ENCODE assay signal across 25 cellular contexts in the genomic region with DNA sequence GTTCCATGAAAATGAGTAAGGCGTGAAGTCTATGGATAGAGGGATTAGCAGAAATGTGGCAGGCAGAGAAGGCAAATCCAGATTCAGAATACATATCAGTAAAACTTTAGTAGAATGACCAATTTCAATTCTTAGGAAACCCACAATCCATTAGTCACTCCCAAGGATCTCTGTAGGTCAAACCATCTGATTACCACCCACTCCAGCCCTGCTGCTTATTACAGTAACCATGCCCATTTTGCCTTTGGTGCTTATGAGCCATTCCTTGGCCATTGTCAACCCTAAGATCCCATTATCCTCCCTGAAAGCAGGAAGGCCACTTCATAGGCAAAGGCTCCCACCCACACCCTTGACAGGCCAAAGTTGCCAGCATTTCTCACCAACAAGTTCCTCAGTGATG. TPM values are rescaled to one million over a fixed set of nuclear protein-coding genes. Genes with fewer than 3 reads are reported as not detected.
A peak's percentile ranks its signal among the peaks of the same experiment; 100 is the strongest.
DNase-seq lines count a peak whose midpoint lies in the region; ATAC-seq, FAIRE-seq and TF ChIP-seq lines count a peak whose summit lies in the region.
"Had no signal": no experiment of that assay in that cellular context is flagged by ENCODE, and none has a peak within 500 bp of the region (broad histone marks: within the 10 kb centered on the region; RNA-seq: fewer than 3 reads in every experiment).

No MANE protein-coding gene starts in this region.

- no peak overlapping the region for H3K23ac ChIP-seq in H9 (ENCODE audit: insufficient read length, low read depth, low read length)

- FAIRE-seq in GM19239 (lab: Jason Lieb, UNC): no peak
- FAIRE-seq: RCC 7860 had no signal

- no peak overlapping the region for H3K27ac Mint-ChIP-seq in activated CD8-positive, alpha-beta T cell treated with anti-CD3 and anti-CD28 coated beads for 36 hours
- no peak overlapping the region for H3K27ac Mint-ChIP-seq in activated CD8-positive, alpha-beta T cell treated with anti-CD3 and anti-CD28 coated beads, Interleukin-2, amount 10 ng/mL, durations not matched to agents 7 days and 5 days
- H3K27ac Mint-ChIP-seq in stimulated activated effector memory CD8-positive, alpha-beta T cell treated with anti-CD3 and anti-CD28 coated beads, Interleukin-12 subunit alpha, Interleukin-12 subunit beta, amount 100 ng/mL, for 72 hours: no peak overlapping the region
- no peak overlapping the region for H3K27ac Mint-ChIP-seq in H9
- H3K27ac Mint-ChIP-seq: activated naive CD8-positive, alpha-beta T cell treated with anti-CD3 and anti-CD28 coated beads, Interleukin-2, amount 10 ng/mL, durations not matched to agents 7 days and 5 days; activated T-helper 2 cell treated with anti-CD3 and anti-CD28 coated beads, Interferon-gamma antibody, Interleukin-2, Interleukin-4, amounts not matched to agents 10 μg/mL and 5 μg/mL and 100 μg/mL, durations not matched to agents 14 hours and 24 hours and 36 hours; nephron progenitor cell; T-helper 1 cell treated with Interleukin-12 subunit alpha and Interleukin-12 subunit beta and Interleukin-4 antibody, amounts not matched to agents 30 μg/mL and 1 μg/mL, for 36 hours had no signal

- no peaks in the 10 kb centered on the region for H3K27me3 ChIP-seq in H9 (ENCODE audit: insufficient read depth, low read length)
- H3K27me3 ChIP-seq: colonic mucosa had no signal

- H3T11ph ChIP-seq in H9 (ENCODE audit: low read length): no peak overlapping the region

- no peaks in the 10 kb centered on the region for H3K79me2 ChIP-seq in H9 (ENCODE audit: insufficient read depth, low read length)

- H2AK5ac ChIP-seq in H9 (ENCODE audit: insufficient read length, low read length): no peak overlapping the region

- no peak overlapping the region for H2BK12ac ChIP-seq in H9 (ENCODE audit: insufficient read length, low read depth, low read length)

- CTCF ChIA-PET in activated CD8-positive, alpha-beta T cell treated with anti-CD3 and anti-CD28 coated beads for 36 hours (lab: Charles Lee): no interaction called here
- CTCF ChIA-PET in activated CD8-positive, alpha-beta T cell treated with anti-CD3 and anti-CD28 coated beads, Interleukin-2, amount 10 ng/mL, durations not matched to agents 7 days and 5 days (lab: Charles Lee): no interaction called here

- no peak overlapping the region for H3K18ac ChIP-seq in H9 (ENCODE audit: insufficient read length, low read depth, low read length)

- no peaks in the 10 kb centered on the region for H3K23me2 ChIP-seq in H9 (ENCODE audit: insufficient read length, low read depth, low read length, poor library complexity, severe bottlenecking)

- H3K14ac ChIP-seq in H9 (ENCODE audit: insufficient read depth, low read length): no peak overlapping the region

- H2AFZ ChIP-seq in H9 (ENCODE audit: low read length): no peak overlapping the region

- no peak overlapping the region for H3K4me2 ChIP-seq in H9 (ENCODE audit: insufficient read depth, insufficient read length, low read length)
- H3K4me2 ChIP-seq: KMS-11 had no signal

- H4K5ac ChIP-seq in H9 (ENCODE audit: insufficient read length, low read depth, low read length): no peak overlapping the region

- H2BK5ac ChIP-seq in H9 (ENCODE audit: insufficient read length, low read length): no peak overlapping the region

- H3K27ac ChIP-seq in H9 (ENCODE audit: insufficient read length, low read depth, low read length): no peak overlapping the region
- H3K27ac ChIP-seq: 22Rv1, body of pancreas, colonic mucosa, KMS-11 had no signal

- no peak for DNase-seq in activated CD8-positive, alpha-beta T cell treated with anti-CD3 and anti-CD28 coated beads for 36 hours
- DNase-seq in activated CD8-positive, alpha-beta T cell treated with anti-CD3 and anti-CD28 coated beads, Interleukin-2, amount 10 ng/mL, durations not matched to agents 7 days and 5 days: no peak
- DNase-seq in NCI-H226 (peak; percentile 27), fibroblast of mammary gland (ENCODE audit: low read depth) (peak; percentile 71), H9 (no peak), GM19239 (ENCODE audit: insufficient read length, low spot score) (no peak)
- DNase-seq in stimulated activated effector memory CD8-positive, alpha-beta T cell treated with anti-CD3 and anti-CD28 coated beads, Interleukin-12 subunit alpha, Interleukin-12 subunit beta, amount 100 ng/mL, for 72 hours (ENCODE audit: low spot score in 2 of 2): no peak
- DNase-seq: activated CD4-positive, alpha-beta T cell treated with anti-CD3 and anti-CD28 coated beads for 48 hours; activated naive CD8-positive, alpha-beta T cell treated with anti-CD3 and anti-CD28 coated beads, Interleukin-2, amount 10 ng/mL, durations not matched to agents 7 days and 5 days; body of pancreas; colonic mucosa; COR-L47; GOT3; left cardiac atrium; midbrain; NCI-H187; NCI-H526 treated with DMSO at 0.1 percent for 48 hours; nephron progenitor cell had no signal

- peaks cover 7% of the 10 kb centered on the region for H3K27me3 Mint-ChIP-seq in activated CD8-positive, alpha-beta T cell treated with anti-CD3 and anti-CD28 coated beads for 36 hours
- H3K27me3 Mint-ChIP-seq in activated CD8-positive, alpha-beta T cell treated with anti-CD3 and anti-CD28 coated beads, Interleukin-2, amount 10 ng/mL, durations not matched to agents 7 days and 5 days (ENCODE audit: low read depth): peaks cover 11% of the 10 kb centered on the region
- no peaks in the 10 kb centered on the region; the same call in 1 of the 2 replicates for H3K27me3 Mint-ChIP-seq in H9 (ENCODE audit: low read depth)

- no peak overlapping the region for H3K4me3 ChIP-seq in fibroblast of mammary gland (ENCODE audit: control insufficient read depth, low read depth, low read length)
- H3K4me3 ChIP-seq: body of pancreas, colonic mucosa had no signal

- peak; percentile 38 for ATAC-seq in activated CD8-positive, alpha-beta T cell treated with anti-CD3 and anti-CD28 coated beads for 36 hours
- no peak for ATAC-seq in activated CD8-positive, alpha-beta T cell treated with anti-CD3 and anti-CD28 coated beads, Interleukin-2, amount 10 ng/mL, durations not matched to agents 7 days and 5 days
- peak; percentile 73 for ATAC-seq in stimulated activated effector memory CD8-positive, alpha-beta T cell treated with anti-CD3 and anti-CD28 coated beads, Interleukin-12 subunit alpha, Interleukin-12 subunit beta, amount 100 ng/mL, for 72 hours
- ATAC-seq in GM18505 (IDR thresholded peaks at IDR 0.05; ENCODE audit: unreplicated experiment): no peak
- ATAC-seq: body of pancreas, left cardiac atrium had no signal

- H3K56ac ChIP-seq in H9 (ENCODE audit: insufficient read length, low read depth, low read length): no peak overlapping the region

- H3K4me3 Mint-ChIP-seq in activated CD8-positive, alpha-beta T cell treated with anti-CD3 and anti-CD28 coated beads for 36 hours: no peak overlapping the region
- no peak overlapping the region for H3K4me3 Mint-ChIP-seq in activated CD8-positive, alpha-beta T cell treated with anti-CD3 and anti-CD28 coated beads, Interleukin-2, amount 10 ng/mL, durations not matched to agents 7 days and 5 days
- no peak overlapping the region for H3K4me3 Mint-ChIP-seq in stimulated activated effector memory CD8-positive, alpha-beta T cell treated with anti-CD3 and anti-CD28 coated beads, Interleukin-12 subunit alpha, Interleukin-12 subunit beta, amount 100 ng/mL, for 72 hours
- H3K4me3 Mint-ChIP-seq in H9: no peak overlapping the region
- H3K4me3 Mint-ChIP-seq: activated naive CD8-positive, alpha-beta T cell treated with anti-CD3 and anti-CD28 coated beads, Interleukin-2, amount 10 ng/mL, durations not matched to agents 7 days and 5 days; nephron progenitor cell; T-helper 1 cell treated with Interleukin-12 subunit alpha and Interleukin-12 subunit beta and Interleukin-4 antibody, amounts not matched to agents 30 μg/mL and 1 μg/mL, for 36 hours had no signal

- WGBS in H9 (ENCODE audit: extremely low coverage, insufficient read length, low lambda C conversion rate): no CpG with 5 or more reads among the region's 1 CpG

- H4K91ac ChIP-seq in H9 (ENCODE audit: insufficient read length, low read depth, low read length): no peak overlapping the region

- peaks cover 5% of the 10 kb centered on the region for H3K9me3 ChIP-seq in H9 (ENCODE audit: control insufficient read depth, low read depth, low read length)
- H3K9me3 ChIP-seq: body of pancreas, colonic mucosa had no signal

- no peak overlapping the region for H3K9ac ChIP-seq in H9 (ENCODE audit: extremely low read depth, insufficient read length, low read length)
- H3K9ac ChIP-seq: KMS-11 had no signal

- no peaks in the 10 kb centered on the region for H3K79me1 ChIP-seq in H9 (ENCODE audit: insufficient read depth, low read depth, low read length, poor library complexity, severe bottlenecking)

- no peak overlapping the region for H4K8ac ChIP-seq in H9 (replicated peaks; ENCODE audit: insufficient read length, low read depth, low read length)

- no peak overlapping the region for H2BK20ac ChIP-seq in H9 (ENCODE audit: low read depth, low read length, poor library complexity, severe bottlenecking)

- no peaks in the 10 kb centered on the region for H3K4me1 Mint-ChIP-seq in activated CD8-positive, alpha-beta T cell treated with anti-CD3 and anti-CD28 coated beads for 36 hours (ENCODE audit: low read depth)
- H3K4me1 Mint-ChIP-seq in activated CD8-positive, alpha-beta T cell treated with anti-CD3 and anti-CD28 coated beads, Interleukin-2, amount 10 ng/mL, durations not matched to agents 7 days and 5 days (ENCODE audit: low read depth): no peaks in the 10 kb centered on the region
- H3K4me1 Mint-ChIP-seq in stimulated activated effector memory CD8-positive, alpha-beta T cell treated with anti-CD3 and anti-CD28 coated beads, Interleukin-12 subunit alpha, Interleukin-12 subunit beta, amount 100 ng/mL, for 72 hours: peaks cover 18% of the 10 kb centered on the region
- peaks cover 11 to 12% of the 10 kb centered on the region in 2 experiments for H3K4me1 Mint-ChIP-seq in H9
- H3K4me1 Mint-ChIP-seq: activated naive CD8-positive, alpha-beta T cell treated with anti-CD3 and anti-CD28 coated beads, Interleukin-2, amount 10 ng/mL, durations not matched to agents 7 days and 5 days; nephron progenitor cell had no signal

- TF ChIP-seq CTCF in activated CD8-positive, alpha-beta T cell treated with anti-CD3 and anti-CD28 coated beads for 36 hours (IDR thresholded peaks at IDR 0.05): no peak
- no peak for TF ChIP-seq CTCF in fibroblast of mammary gland (conservative IDR thresholded peaks at IDR 0.05; ENCODE audit: control insufficient read depth, insufficient read depth, low read depth, low read length)
- TF ChIP-seq CTCF in H9 (conservative IDR thresholded peaks at IDR 0.05): no peak

- POLR2A ChIA-PET in activated CD8-positive, alpha-beta T cell treated with anti-CD3 and anti-CD28 coated beads for 36 hours (lab: Charles Lee): no interaction called here
- POLR2A ChIA-PET in activated CD8-positive, alpha-beta T cell treated with anti-CD3 and anti-CD28 coated beads, Interleukin-2, amount 10 ng/mL, durations not matched to agents 7 days and 5 days (lab: Charles Lee): no interaction called here

- no peak overlapping the region for H2BK15ac ChIP-seq in H9 (ENCODE audit: low read depth, low read length)

- peaks cover 16% of the 10 kb centered on the region for H3K9me3 Mint-ChIP-seq in activated CD8-positive, alpha-beta T cell treated with anti-CD3 and anti-CD28 coated beads for 36 hours
- peaks cover 9% of the 10 kb centered on the region for H3K9me3 Mint-ChIP-seq in activated CD8-positive, alpha-beta T cell treated with anti-CD3 and anti-CD28 coated beads, Interleukin-2, amount 10 ng/mL, durations not matched to agents 7 days and 5 days (ENCODE audit: insufficient read depth)
- peaks cover 9% of the 10 kb centered on the region for H3K9me3 Mint-ChIP-seq in stimulated activated effector memory CD8-positive, alpha-beta T cell treated with anti-CD3 and anti-CD28 coated beads, Interleukin-12 subunit alpha, Interleukin-12 subunit beta, amount 100 ng/mL, for 72 hours
- H3K9me3 Mint-ChIP-seq in H9: peaks cover 6 to 8% of the 10 kb centered on the region in 2 experiments

- H3K4ac ChIP-seq in H9 (ENCODE audit: low read depth, low read length): no peak overlapping the region

- no peaks in the 10 kb centered on the region for H4K20me1 ChIP-seq in H9 (ENCODE audit: control insufficient read depth, insufficient read depth, insufficient read length)

- no peak overlapping the region for H2BK120ac ChIP-seq in H9 (ENCODE audit: low read depth, low read length, poor library complexity, severe bottlenecking)

- intact Hi-C loops in activated CD8-positive, alpha-beta T cell treated with anti-CD3 and anti-CD28 coated beads for 36 hours (cut with micrococcal nuclease): no loop called here

- TF ChIP-seq POLR2A in GM18505 (IDR thresholded peaks at IDR 0.05; ENCODE audit: borderline replicate concordance, extremely low read depth, insufficient read depth, insufficient read length): no peak

- H3K4me1 ChIP-seq in H9 (ENCODE audit: insufficient read depth, low read length): no peaks in the 10 kb centered on the region
- H3K4me1 ChIP-seq: body of pancreas, colonic mucosa had no signal

- no peaks in the 10 kb centered on the region for H3K36me3 Mint-ChIP-seq in activated CD8-positive, alpha-beta T cell treated with anti-CD3 and anti-CD28 coated beads for 36 hours (ENCODE audit: low read depth)
- no peaks in the 10 kb centered on the region for H3K36me3 Mint-ChIP-seq in activated CD8-positive, alpha-beta T cell treated with anti-CD3 and anti-CD28 coated beads, Interleukin-2, amount 10 ng/mL, durations not matched to agents 7 days and 5 days (ENCODE audit: low read depth)
- H3K36me3 Mint-ChIP-seq in stimulated activated effector memory CD8-positive, alpha-beta T cell treated with anti-CD3 and anti-CD28 coated beads, Interleukin-12 subunit alpha, Interleukin-12 subunit beta, amount 100 ng/mL, for 72 hours: no peaks in the 10 kb centered on the region
- H3K36me3 Mint-ChIP-seq in H9 (ENCODE audit: insufficient read depth in 1 of 3, low read depth in 3 of 3): peaks cover 0 to 9% (median 0%) of the 10 kb centered on the region in 3 experiments; a peak in 1 of 7 replicates
- H3K36me3 Mint-ChIP-seq: activated naive CD8-positive, alpha-beta T cell treated with anti-CD3 and anti-CD28 coated beads, Interleukin-2, amount 10 ng/mL, durations not matched to agents 7 days and 5 days had no signal

RNA-seq across cellular contexts. Expression of gene KLHL40, which starts 5.1 kb away (rescaled TPM):
- total RNA-seq in activated CD8-positive, alpha-beta T cell treated with anti-CD3 and anti-CD28 coated beads for 36 hours: not detected
- total RNA-seq in activated CD8-positive, alpha-beta T cell treated with anti-CD3 and anti-CD28 coated beads, Interleukin-2, amount 10 ng/mL, durations not matched to agents 7 days and 5 days: not detected
- not detected in 2 replicates for total RNA-seq in H9 (2021)
- total RNA-seq: activated naive CD8-positive, alpha-beta T cell treated with anti-CD3 and anti-CD28 coated beads, Interleukin-2, amount 10 ng/mL, durations not matched to agents 7 days and 5 days; activated T-helper 2 cell treated with anti-CD3 and anti-CD28 coated beads, Interferon-gamma antibody, Interleukin-2, Interleukin-4, amounts not matched to agents 10 μg/mL and 5 μg/mL and 100 μg/mL, durations not matched to agents 14 hours and 24 hours and 36 hours; body of pancreas; colonic mucosa; temporal lobe had no signal

RNA-seq across cellular contexts. Expression of gene HHATL, which starts 22.3 kb away (rescaled TPM):
- total RNA-seq in activated CD8-positive, alpha-beta T cell treated with anti-CD3 and anti-CD28 coated beads for 36 hours: not detected
- total RNA-seq in activated CD8-positive, alpha-beta T cell treated with anti-CD3 and anti-CD28 coated beads, Interleukin-2, amount 10 ng/mL, durations not matched to agents 7 days and 5 days: not detected
- 0.46 TPM in 1 of 2 replicates, not detected in the other for total RNA-seq in H9 (2021)
- total RNA-seq: activated naive CD8-positive, alpha-beta T cell treated with anti-CD3 and anti-CD28 coated beads, Interleukin-2, amount 10 ng/mL, durations not matched to agents 7 days and 5 days; activated T-helper 2 cell treated with anti-CD3 and anti-CD28 coated beads, Interferon-gamma antibody, Interleukin-2, Interleukin-4, amounts not matched to agents 10 μg/mL and 5 μg/mL and 100 μg/mL, durations not matched to agents 14 hours and 24 hours and 36 hours; temporal lobe had no signal

RNA-seq across cellular contexts. Expression of gene ZBTB47, which starts 26.8 kb away (rescaled TPM):
- total RNA-seq in activated CD8-positive, alpha-beta T cell treated with anti-CD3 and anti-CD28 coated beads for 36 hours: under 1 TPM; 0.43 to 0.45 TPM
- under 1 TPM; 0.18 to 0.34 TPM for total RNA-seq in activated CD8-positive, alpha-beta T cell treated with anti-CD3 and anti-CD28 coated beads, Interleukin-2, amount 10 ng/mL, durations not matched to agents 7 days and 5 days
- total RNA-seq in H9 (2021): 3.6 and 4.2 TPM in 2 replicates

Comparison
In these comparisons a context has a peak if more than half of its experiments do, and no peak if none do; other contexts are left out.
1. ATAC-seq: peak in activated CD8-positive, alpha-beta T cell treated with anti-CD3 and anti-CD28 coated beads for 36 hours (single experiment) and stimulated activated effector memory CD8-positive, alpha-beta T cell treated with anti-CD3 and anti-CD28 coated beads, Interleukin-12 subunit alpha, Interleukin-12 subunit beta, amount 100 ng/mL, for 72 hours (single experiment); none in activated CD8-positive, alpha-beta T cell treated with anti-CD3 and anti-CD28 coated beads, Interleukin-2, amount 10 ng/mL, durations not matched to agents 7 days and 5 days (single experiment) and GM18505 (single experiment).
2. DNase-seq: peak in NCI-H226 (single experiment) and fibroblast of mammary gland (single experiment); none in activated CD8-positive, alpha-beta T cell treated with anti-CD3 and anti-CD28 coated beads for 36 hours (single experiment), activated CD8-positive, alpha-beta T cell treated with anti-CD3 and anti-CD28 coated beads, Interleukin-2, amount 10 ng/mL, durations not matched to agents 7 days and 5 days (single experiment), stimulated activated effector memory CD8-positive, alpha-beta T cell treated with anti-CD3 and anti-CD28 coated beads, Interleukin-12 subunit alpha, Interleukin-12 subunit beta, amount 100 ng/mL, for 72 hours (0 of 2), H9 (single experiment) and GM19239 (single experiment).